In genomic region chr1:226201029-226201593, GRCh38 we compare ENCODE assay signal across 11 cellular contexts. TPM values are rescaled to one million over a fixed set of nuclear protein-coding genes. Genes with fewer than 3 reads are reported as not detected.
DNase-seq lines count a peak whose midpoint lies in the region; ATAC-seq, FAIRE-seq and TF ChIP-seq lines count a peak whose summit lies in the region.
"Had no signal": no experiment of that assay in that cellular context is flagged by ENCODE, and none has a peak within 500 bp of the region (broad histone marks: within the 10 kb centered on the region; RNA-seq: fewer than 3 reads in every experiment).

No MANE protein-coding gene starts in this region.

- H3K27me3 ChIP-seq in WERI-Rb-1 (ENCODE audit: insufficient read depth, low read depth, severe bottlenecking): no peaks in the 10 kb centered on the region

- H3K36me3 ChIP-seq in WERI-Rb-1: no peaks in the 10 kb centered on the region

- peak overlapping the region in 1 of 6 donors; percentile 4 for H3K27ac Mint-ChIP-seq in naive B cell
- H3K27ac Mint-ChIP-seq: activated naive CD8-positive, alpha-beta T cell treated with anti-CD3 and anti-CD28 coated beads, Interleukin-2, amount 10 ng/mL, durations not matched to agents 7 days and 5 days had no signal

- no peaks in the 10 kb centered on the region for H3K9me3 Mint-ChIP-seq in naive B cell
- H3K9me3 Mint-ChIP-seq: activated naive CD8-positive, alpha-beta T cell treated with anti-CD3 and anti-CD28 coated beads, Interleukin-2, amount 10 ng/mL, durations not matched to agents 7 days and 5 days had no signal

- DNase-seq in DMS 273 (lab: John Stamatoyannopoulos, UW; ENCODE audit: unreplicated experiment) (peak; percentile 32), DMS 273 treated with DMSO at 0.1 percent for 48 hours (lab: John Stamatoyannopoulos, UW) (no peak), WERI-Rb-1 (peak; percentile 28), naive B cell (no peak), frontal cortex (ENCODE audit: low spot score in 2 of 2) (no peak), pons (ENCODE audit: low spot score) (no peak), NCI-H1048 (lab: John Stamatoyannopoulos, UW) (no peak)
- DNase-seq: activated naive CD8-positive, alpha-beta T cell treated with anti-CD3 and anti-CD28 coated beads, Interleukin-2, amount 10 ng/mL, durations not matched to agents 7 days and 5 days; stimulated activated CD4-positive, alpha-beta T cell treated with anti-CD3 and anti-CD28 coated beads, Interleukin-4, amount 100 ng/mL, for 24 hours had no signal

- no peak for FAIRE-seq in frontal cortex (lab: Jason Lieb, UNC)

- H3K36me3 Mint-ChIP-seq in naive B cell: no peaks in the 10 kb centered on the region
- H3K36me3 Mint-ChIP-seq: activated naive CD8-positive, alpha-beta T cell treated with anti-CD3 and anti-CD28 coated beads, Interleukin-2, amount 10 ng/mL, durations not matched to agents 7 days and 5 days had no signal

- H3K4me3 ChIP-seq in WERI-Rb-1 (ENCODE audit: low read depth, low read length): no peak overlapping the region

- no peaks in the 10 kb centered on the region for H3K27me3 Mint-ChIP-seq in naive B cell

- no peak overlapping the region for H3K4me3 Mint-ChIP-seq in naive B cell
- H3K4me3 Mint-ChIP-seq: activated naive CD8-positive, alpha-beta T cell treated with anti-CD3 and anti-CD28 coated beads, Interleukin-2, amount 10 ng/mL, durations not matched to agents 7 days and 5 days had no signal

- TF ChIP-seq CTCF in WERI-Rb-1 (IDR thresholded peaks at IDR 0.05; ENCODE audit: low read depth, low read length): peak; percentile 34; the same call in 1 of the 2 replicates

- ATAC-seq in HG02885 (IDR thresholded peaks at IDR 0.05; ENCODE audit: poor library complexity, unreplicated experiment) (peak; percentile 62), naive B cell (ENCODE audit: low read depth in 2 of 2) (peak; percentile 35 to 38)

- H3K27ac ChIP-seq in WERI-Rb-1: no peak overlapping the region

- H3K4me1 Mint-ChIP-seq in naive B cell: peaks cover 14 to 24% (median 16%) of the 10 kb centered on the region in 3 donors

- no peaks in the 10 kb centered on the region for H3K9me3 ChIP-seq in WERI-Rb-1 (ENCODE audit: severe bottlenecking)

RNA-seq across cellular contexts. Expression of gene ACBD3, which starts 14.6 kb away (rescaled TPM):
- 10 to 100 TPM; 38.5 to 88.1 (median 55.0) TPM for polyA plus RNA-seq in naive B cell (ENCODE audit: low read depth in 6 of 6)
- total RNA-seq in frontal cortex: 49.7 TPM

RNA-seq across cellular contexts. Expression of gene MIXL1, which starts 22.4 kb away (rescaled TPM):
- polyA plus RNA-seq in naive B cell (ENCODE audit: low read depth in 6 of 6): 1 to 10 TPM in 1 of 6 donors, under 1 TPM in 3, not detected in 2; 0.23 to 2.8 (median 0.36) TPM
- total RNA-seq in frontal cortex: not detected
- total RNA-seq: A172; activated naive CD8-positive, alpha-beta T cell treated with anti-CD3 and anti-CD28 coated beads, Interleukin-2, amount 10 ng/mL, durations not matched to agents 7 days and 5 days had no signal

Comparison
In these comparisons a context has a peak if more than half of its experiments do, and no peak if none do; other contexts are left out.
1. DNase-seq: peak in DMS 273 (single experiment) and WERI-Rb-1 (single experiment); none in DMS 273 treated with DMSO at 0.1 percent for 48 hours (single experiment), naive B cell (single experiment), frontal cortex (0 of 2), pons (single experiment) and NCI-H1048 (single experiment).